Comparison of ENCODE assay signal across 16 cellular contexts in the genomic region with DNA sequence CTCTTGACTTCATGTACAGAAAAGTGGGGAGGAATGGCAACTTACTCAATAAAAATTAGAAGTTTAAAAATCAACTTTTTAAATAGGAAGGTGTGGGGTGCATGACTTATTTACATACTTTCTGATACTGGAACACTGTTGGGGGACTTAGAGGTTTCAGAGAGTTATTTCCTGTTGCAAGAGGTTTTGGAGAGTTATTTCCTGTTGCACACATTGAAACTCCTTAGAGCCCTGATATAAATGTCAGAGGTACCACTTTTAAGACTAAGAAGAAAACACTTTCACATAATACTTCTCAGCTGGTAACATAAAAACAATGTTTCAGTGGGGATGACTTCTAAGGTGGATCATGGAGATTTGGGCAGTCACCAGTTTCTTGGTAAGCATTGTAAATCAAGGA.
"Had no signal": no experiment of that assay in that cellular context is flagged by ENCODE, and none has a peak within 500 bp of the region (broad histone marks: within the 10 kb centered on the region; RNA-seq: fewer than 3 reads in every experiment).

No MANE protein-coding gene starts in this region.

- H3K79me2 ChIP-seq: parathyroid adenoma had no signal

- DNase-seq: activated CD4-positive, CD25-positive, alpha-beta regulatory T cell treated with anti-CD3 and anti-CD28 coated beads, Interleukin-2, amount 50 U/mL, for 72 hours; activated naive CD4-positive, alpha-beta T cell treated with Interleukin-2 at 50 U/mL for 16 hours; anterior cingulate cortex; brain microvascular endothelial cell; erythroblast; islet precursor cell; sigmoid colon; spleen; stomach; T-helper 9 cell had no signal

- H3K4me1 ChIP-seq: neural progenitor cell, parathyroid adenoma, sigmoid colon, spleen, stomach had no signal

- ATAC-seq: activated T-helper 17 cell treated with anti-CD3 and anti-CD28 coated beads, Interleukin-2, amount 50 U/mL, for 72 hours had no signal

- H3K27me3 Mint-ChIP-seq: activated T-helper 17 cell treated with anti-CD3 and anti-CD28 coated beads, Interleukin-2, amount 50 U/mL, for 72 hours; dendritic cell treated with granulocyte-macrophage colony-stimulating factor and Interleukin-4, amounts not matched to agents 40 ng/mL and 50 ng/mL, for 4 days had no signal

- H3K27ac Mint-ChIP-seq: activated T-helper 17 cell treated with anti-CD3 and anti-CD28 coated beads, Interleukin-2, amount 50 U/mL, for 72 hours; dendritic cell treated with granulocyte-macrophage colony-stimulating factor and Interleukin-4, amounts not matched to agents 40 ng/mL and 50 ng/mL, for 4 days; neural progenitor cell had no signal

- H3K4me3 ChIP-seq: lung, neural progenitor cell, sigmoid colon, spleen, stomach, thoracic aorta had no signal

- H2AFZ ChIP-seq: neural progenitor cell, parathyroid adenoma had no signal

- H3K4me1 Mint-ChIP-seq: activated T-helper 17 cell treated with anti-CD3 and anti-CD28 coated beads, Interleukin-2, amount 50 U/mL, for 72 hours had no signal

- H3K4me3 Mint-ChIP-seq: activated T-helper 17 cell treated with anti-CD3 and anti-CD28 coated beads, Interleukin-2, amount 50 U/mL, for 72 hours; dendritic cell treated with granulocyte-macrophage colony-stimulating factor and Interleukin-4, amounts not matched to agents 40 ng/mL and 50 ng/mL, for 4 days; neural progenitor cell had no signal

- H3K36me3 ChIP-seq: brain microvascular endothelial cell, neural progenitor cell, sigmoid colon, spleen, stomach, thoracic aorta had no signal

- H3K27ac ChIP-seq: brain microvascular endothelial cell, neural progenitor cell, parathyroid adenoma, sigmoid colon, spleen, stomach, thoracic aorta had no signal

- H3K9me3 ChIP-seq: sigmoid colon, thoracic aorta had no signal

- H3K27me3 ChIP-seq: brain microvascular endothelial cell, neural progenitor cell, sigmoid colon, spleen, stomach had no signal

- H3K9me3 Mint-ChIP-seq: neural progenitor cell had no signal

- H3K4me2 ChIP-seq: neural progenitor cell had no signal

- H3K9ac ChIP-seq: neural progenitor cell, parathyroid adenoma had no signal
